ENCODE assay signal across 15 cellular contexts in genomic region chr6:107663308-107663707, GRCh38.
DNase-seq lines count a peak whose midpoint lies in the region; ATAC-seq, FAIRE-seq and TF ChIP-seq lines count a peak whose summit lies in the region.
"Had no signal": no experiment of that assay in that cellular context is flagged by ENCODE, and none has a peak within 500 bp of the region (broad histone marks: within the 10 kb centered on the region; RNA-seq: fewer than 3 reads in every experiment).

No MANE protein-coding gene starts in this region.

- no TSS peak for BruUV-seq in Panc1 (replicated peaks; lab: Mats Ljungman, UMichigan)

- DNase-seq in GM23338 (ENCODE audit: low spot score): no peak
- no peak for DNase-seq in Panc1 (ENCODE audit: low read depth, low spot score)
- DNase-seq in H1 (ENCODE audit: low read depth in 1 of 2, low spot score in 2 of 2): no peak
- DNase-seq in KBM-7: no peak
- no peak for DNase-seq in NCI-H345 (lab: John Stamatoyannopoulos, UW)
- DNase-seq: C1 segment of cervical spinal cord; Calu3; CD4-positive, alpha-beta T cell; DMS 273 treated with DMSO at 0.1 percent for 48 hours; H7; IMR-90 had no signal

- H3K56ac ChIP-seq in H1 (replicated peaks; ENCODE audit: insufficient read length, low read depth, low read length): no peak overlapping the region

- no peaks in the 10 kb centered on the region for H3K79me1 ChIP-seq in H1 (ENCODE audit: low read depth, low read length)

- CTCF ChIA-PET in Panc1 (lab: Charles Lee) (no interaction called here), H1 (lab: Charles Lee; ENCODE audit: partially characterized antibody) (interaction anchor here (0.6 to 2.3 kb wide), 5 partner anchors 8 to 370 kb away, joined by 3 to 12 read pairs (median 3); no protein-coding TSS in a partner anchor)

- no peaks in the 10 kb centered on the region; the same call in 2 of the 3 replicates for H3K9me3 Mint-ChIP-seq in GM23338
- no peaks in the 10 kb centered on the region for H3K9me3 Mint-ChIP-seq in stimulated activated memory B cell treated with anti-CD40 and anti-IgM and Interleukin-4, amounts not matched to agents 10 μg/mL and 1 μg/mL and 100 μg/mL, for 72 hours
- H3K9me3 Mint-ChIP-seq: CD4-positive, alpha-beta T cell had no signal

- TF ChIP-seq CTCF in GM23338 (conservative IDR thresholded peaks at IDR 0.05; ENCODE audit: low read depth in 2 of 2): peak; percentile 6 to 36; a peak in 2 of 4 replicates
- TF ChIP-seq CTCF in Panc1 (IDR thresholded peaks at IDR 0.05): no peak
- no peak for TF ChIP-seq CTCF in H1 (IDR thresholded peaks at IDR 0.05; ENCODE audit: control extremely low read depth in 1 of 3, insufficient read depth in 1 of 3, low read depth in 1 of 3, low read length in 3 of 3)

- H3K4me1 ChIP-seq in GM23338 (ENCODE audit: insufficient read depth) (peaks cover 42% of the 10 kb centered on the region), Panc1 (ENCODE audit: control insufficient read depth, insufficient read depth, low read length) (peaks cover 46% of the 10 kb centered on the region), H1 (replicated peaks in 1 of 4; ENCODE audit: control insufficient read depth in 3 of 4, insufficient read depth in 4 of 4, low read length in 3 of 4) (peaks cover 2 to 22% (median 9%) of the 10 kb centered on the region in 4 experiments)

- POLR2A ChIA-PET in Panc1 (lab: Charles Lee) (no interaction called here), H1 (lab: Charles Lee; ENCODE audit: partially characterized antibody) (no interaction called here)

- no peaks in the 10 kb centered on the region for H4K20me1 ChIP-seq in GM23338 (replicated peaks; ENCODE audit: insufficient read depth)
- H4K20me1 ChIP-seq in H1 (replicated peaks in 1 of 2; ENCODE audit: control insufficient read depth in 1 of 2, insufficient read depth in 2 of 2, low read length in 2 of 2): no peaks in the 10 kb centered on the region

- H3K9me2 ChIP-seq in GM23338 (ENCODE audit: insufficient read depth): peaks cover 21% of the 10 kb centered on the region

- FAIRE-seq in H1 (lab: Jason Lieb, UNC): no peak
- FAIRE-seq: A204.1 had no signal

- no peak overlapping the region; the same call in 2 of the 3 replicates for H3K4me3 Mint-ChIP-seq in GM23338
- no peak overlapping the region for H3K4me3 Mint-ChIP-seq in stimulated activated memory B cell treated with anti-CD40 and anti-IgM and Interleukin-4, amounts not matched to agents 10 μg/mL and 1 μg/mL and 100 μg/mL, for 72 hours
- H3K4me3 Mint-ChIP-seq: B cell; CD4-positive, alpha-beta T cell had no signal

- H3K23me2 ChIP-seq in H1 (ENCODE audit: low read depth, low read length): no peaks in the 10 kb centered on the region

- peak; percentile 32; the same call in 2 of the 3 replicates for ATAC-seq in GM23338
- ATAC-seq in Panc1: no peak
- no peak for ATAC-seq in stimulated activated memory B cell treated with anti-CD40 and anti-IgM and Interleukin-4, amounts not matched to agents 10 μg/mL and 1 μg/mL and 100 μg/mL, for 72 hours
- ATAC-seq in GM19351 (IDR thresholded peaks at IDR 0.05; ENCODE audit: unreplicated experiment): no peak

- H4K8ac ChIP-seq in H1 (ENCODE audit: extremely low read depth, insufficient read depth, low read length): no peak overlapping the region

- no peak overlapping the region for H2BK20ac ChIP-seq in H1 (ENCODE audit: low read length)

- H3K4me3 ChIP-seq in GM23338 (no peak overlapping the region), Panc1 (ENCODE audit: low read depth in 2 of 2, low read length in 2 of 2) (no peak overlapping the region), H1 (ENCODE audit: extremely low read depth in 1 of 4, insufficient read depth in 2 of 4, low read depth in 3 of 4, low read length in 4 of 4) (no peak overlapping the region)

- no peak overlapping the region for H2AFZ ChIP-seq in GM23338
- H2AFZ ChIP-seq in H1 (ENCODE audit: low read length): no peak overlapping the region

- no peak overlapping the region for H3K23ac ChIP-seq in H1 (ENCODE audit: insufficient read length)

- no peak overlapping the region for H2BK15ac ChIP-seq in H1 (ENCODE audit: low read length)

- TF ChIP-seq RAD21 in H1 (IDR thresholded peaks at IDR 0.05 in 1 of 2, conservative IDR thresholded peaks at IDR 0.05 in 1 of 2; ENCODE audit: low read depth in 2 of 2, low read length in 2 of 2): peak; percentile 9 to 34; a peak in 2 of 4 replicates

- H3K27me3 ChIP-seq in GM23338 (ENCODE audit: insufficient read depth): no peaks in the 10 kb centered on the region
- no peaks in the 10 kb centered on the region for H3K27me3 ChIP-seq in Panc1 (ENCODE audit: control insufficient read depth, insufficient read depth, low read length)
- H3K27me3 ChIP-seq in H1 (replicated peaks in 1 of 4; ENCODE audit: control insufficient read depth in 3 of 4, extremely low read depth in 1 of 4, insufficient read depth in 3 of 4, low read length in 3 of 4): no peaks in the 10 kb centered on the region

- no peak overlapping the region for H3K9ac ChIP-seq in H1 (replicated peaks in 1 of 4; ENCODE audit: extremely low read depth in 1 of 4, low read depth in 3 of 4, low read length in 3 of 4)

- TF ChIP-seq POLR2A in H1 (IDR thresholded peaks at IDR 0.05; ENCODE audit: control extremely low read depth in 1 of 2, low read depth in 2 of 2, low read length in 2 of 2): no peak

- H4K5ac ChIP-seq in H1 (ENCODE audit: insufficient read length, low read depth, low read length): no peak overlapping the region

- no peak overlapping the region for H3K18ac ChIP-seq in H1 (ENCODE audit: extremely low read depth, low read length)

- no peak overlapping the region for H3K4ac ChIP-seq in H1 (replicated peaks; ENCODE audit: insufficient read length, low read depth, low read length)

- H3K4me1 Mint-ChIP-seq in GM23338: peaks cover 41% of the 10 kb centered on the region
- peaks cover 40% of the 10 kb centered on the region for H3K4me1 Mint-ChIP-seq in stimulated activated memory B cell treated with anti-CD40 and anti-IgM and Interleukin-4, amounts not matched to agents 10 μg/mL and 1 μg/mL and 100 μg/mL, for 72 hours

- no peaks in the 10 kb centered on the region for H3K36me3 Mint-ChIP-seq in GM23338 (ENCODE audit: low read depth)
- H3K36me3 Mint-ChIP-seq in stimulated activated memory B cell treated with anti-CD40 and anti-IgM and Interleukin-4, amounts not matched to agents 10 μg/mL and 1 μg/mL and 100 μg/mL, for 72 hours: peaks cover 6% of the 10 kb centered on the region

- H3K27ac ChIP-seq in GM23338 (ENCODE audit: low read depth): no peak overlapping the region
- H3K27ac ChIP-seq in Panc1 (ENCODE audit: low read length): 0 out of 2 replicates have a peak overlapping the region, but pooled peaks have one; percentile 14
- H3K27ac ChIP-seq in H1 (ENCODE audit: low read depth, low read length): no peak overlapping the region

- no peak overlapping the region for H2BK12ac ChIP-seq in H1 (ENCODE audit: low read depth, low read length)

- H3K27me3 Mint-ChIP-seq in GM23338 (ENCODE audit: insufficient read depth, low read depth, poor library complexity): peaks cover 7% of the 10 kb centered on the region
- H3K27me3 Mint-ChIP-seq in stimulated activated memory B cell treated with anti-CD40 and anti-IgM and Interleukin-4, amounts not matched to agents 10 μg/mL and 1 μg/mL and 100 μg/mL, for 72 hours: no peaks in the 10 kb centered on the region
- H3K27me3 Mint-ChIP-seq: B cell; CD4-positive, alpha-beta T cell had no signal

- no peak overlapping the region for H3K27ac Mint-ChIP-seq in GM23338
- H3K27ac Mint-ChIP-seq in stimulated activated memory B cell treated with anti-CD40 and anti-IgM and Interleukin-4, amounts not matched to agents 10 μg/mL and 1 μg/mL and 100 μg/mL, for 72 hours: peak overlapping the region; percentile 0
- H3K27ac Mint-ChIP-seq: B cell; CD4-positive, alpha-beta T cell had no signal

- in situ Hi-C loops in Panc1 (cut with HindIII; ENCODE audit: low pct_unique_long_range_greater_than_20kb, low sequenced_read_pairs): no loop called here
- in situ Hi-C loops in KBM-7 (cut with MboI; ENCODE audit: low pct_unique_long_range_greater_than_20kb, low sequenced_read_pairs): loop anchor here (25.0 kb wide), 1 partner anchor 526 kb away; no protein-coding TSS in a partner anchor

- no peaks in the 10 kb centered on the region for H3K9me3 ChIP-seq in Panc1 (ENCODE audit: control insufficient read depth, insufficient read depth, low read depth, low read length)
- H3K9me3 ChIP-seq in H1 (ENCODE audit: insufficient read depth in 2 of 2, low read depth in 1 of 2, low read length in 1 of 2): no peaks in the 10 kb centered on the region

- no peak overlapping the region for H4K91ac ChIP-seq in H1 (replicated peaks; ENCODE audit: insufficient read length, low read length)

- H2AK5ac ChIP-seq in H1 (ENCODE audit: low read depth, low read length): no peak overlapping the region

- H2BK120ac ChIP-seq in H1 (replicated peaks; ENCODE audit: low read depth, low read length): no peak overlapping the region

- no peaks in the 10 kb centered on the region for H3K79me2 ChIP-seq in GM23338 (replicated peaks; ENCODE audit: insufficient read depth)
- H3K79me2 ChIP-seq in H1 (ENCODE audit: control insufficient read depth in 1 of 2, insufficient read depth in 2 of 2, low read length in 2 of 2): no peaks in the 10 kb centered on the region

- no peaks in the 10 kb centered on the region for H3F3A ChIP-seq in GM23338 (replicated peaks; ENCODE audit: low read depth)

- H3K4me2 ChIP-seq in GM23338 (no peak overlapping the region), H1 (ENCODE audit: insufficient read depth in 1 of 2, low read depth in 2 of 2, low read length in 2 of 2) (no peak overlapping the region)

- TF ChIP-seq EP300 in H1 (IDR thresholded peaks at IDR 0.05; ENCODE audit: borderline replicate concordance in 1 of 2, low read depth in 2 of 2, low read length in 2 of 2): no peak

- H3K14ac ChIP-seq in H1 (ENCODE audit: insufficient read length): no peak overlapping the region

- 85% methylated on average over 6 of the region's 6 CpGs; no CpG with 5 or more reads in 1 of the 2 experiments for WGBS in H1 (ENCODE audit: extremely low coverage in 1 of 2, insufficient coverage in 1 of 2, insufficient read length in 1 of 2, insufficient replicate concordance in 2 of 2, low coverage in 1 of 2, low lambda C conversion rate in 2 of 2, missing lambda C conversion rate in 1 of 2), 2 experiments

- intact Hi-C loops in Panc1 (cut with micrococcal nuclease; ENCODE audit: unreplicated experiment): no loop called here

- H3K36me3 ChIP-seq in GM23338 (ENCODE audit: insufficient read depth) (no peaks in the 10 kb centered on the region), Panc1 (ENCODE audit: control insufficient read depth, insufficient read depth, low read length) (no peaks in the 10 kb centered on the region), H1 (ENCODE audit: control insufficient read depth in 2 of 4, insufficient read depth in 4 of 4, low read length in 3 of 4) (no peaks in the 10 kb centered on the region; a peak in 1 of 8 replicates)

- H2BK5ac ChIP-seq in H1 (ENCODE audit: low read depth, low read length): no peak overlapping the region

TF ChIP-seq in H1, 55 proteins besides CTCF, POLR2A, EP300 and RAD21 (continues in another document):
- TF ChIP-seq CBX5 (IDR thresholded peaks at IDR 0.05; ENCODE audit: low read depth, low read length) (no peak), NRF1 (IDR thresholded peaks at IDR 0.05; ENCODE audit: low read depth, low read length) (no peak), BACH1 (IDR thresholded peaks at IDR 0.05; ENCODE audit: low read length) (no peak)

Comparison
In these comparisons a context has a peak if more than half of its experiments do, and no peak if none do; other contexts are left out.
1. CTCF ChIP-seq: peak in GM23338 (2 of 2); none in Panc1 (single experiment) and H1 (0 of 3).